8 cellular contexts compared by ENCODE assay signal in genomic region chr19:4328243-4328990, GRCh38. TPM values are rescaled to one million over a fixed set of nuclear protein-coding genes. Genes with fewer than 3 reads are reported as not detected.
DNase-seq lines count a peak whose midpoint lies in the region; ATAC-seq, FAIRE-seq and TF ChIP-seq lines count a peak whose summit lies in the region.

No MANE protein-coding gene starts in this region.

- TF ChIP-seq POLR2A in sigmoid colon (IDR thresholded peaks at IDR 0.05), result no peak

- peak overlapping the region; percentile 85 for H2AFZ ChIP-seq in astrocyte (ENCODE audit: low read depth, low read length)

- peak overlapping the region; percentile 89 for H3K27ac Mint-ChIP-seq in T-helper 2 cell treated with Interferon-gamma antibody and Interleukin-4, amounts not matched to agents 5 μg/mL and 100 μg/mL, for 36 hours
- H3K27ac Mint-ChIP-seq in astrocyte (ENCODE audit: unreplicated experiment), result no peak overlapping the region

- peak overlapping the region; percentile 89 for H3K4me3 ChIP-seq in HUES64 (ENCODE audit: low read length)
- H3K4me3 ChIP-seq in astrocyte (ENCODE audit: insufficient read depth, low read depth, low read length), result peak overlapping the region; percentile 49
- H3K4me3 ChIP-seq in iPS DF 6.9 (ENCODE audit: low read length), result peak overlapping the region; percentile 64; the same call in 1 of the 2 replicates
- peak overlapping the region; percentile 21 to 44 (median 33) for H3K4me3 ChIP-seq in sigmoid colon

- TF ChIP-seq EP300 in sigmoid colon (IDR thresholded peaks at IDR 0.05), result no peak

- H3K9ac ChIP-seq in HUES64 (ENCODE audit: low read depth, low read length), result peak overlapping the region; percentile 86
- H3K9ac ChIP-seq in astrocyte (ENCODE audit: low read length), result peak overlapping the region; percentile 57

- no peaks in the 10 kb centered on the region for H3K27me3 ChIP-seq in HUES64 (ENCODE audit: insufficient read depth, low read length)
- H3K27me3 ChIP-seq in astrocyte (ENCODE audit: insufficient read depth, low read length), result no peaks in the 10 kb centered on the region
- no peaks in the 10 kb centered on the region for H3K27me3 ChIP-seq in iPS DF 6.9 (ENCODE audit: control insufficient read depth, insufficient read depth, low read length)
- H3K27me3 ChIP-seq in sigmoid colon, result peaks cover 6 to 38% (median 13%) of the 10 kb centered on the region in 3 donors

- H3K4me1 Mint-ChIP-seq in T-helper 2 cell treated with Interferon-gamma antibody and Interleukin-4, amounts not matched to agents 5 μg/mL and 100 μg/mL, for 36 hours (ENCODE audit: low read depth), result peaks cover 18% of the 10 kb centered on the region
- H3K4me1 Mint-ChIP-seq in astrocyte (ENCODE audit: low read depth, unreplicated experiment), result peaks cover 2% of the 10 kb centered on the region

- TF ChIP-seq CTCF in astrocyte (IDR thresholded peaks at IDR 0.05; ENCODE audit: insufficient read depth, low read depth, low read length) (no peak), sigmoid colon (IDR thresholded peaks at IDR 0.05) (no peak)

- H3K4me1 ChIP-seq in HUES64 (ENCODE audit: insufficient read depth, low read length), result no peaks in the 10 kb centered on the region
- peaks cover 3% of the 10 kb centered on the region for H3K4me1 ChIP-seq in astrocyte (ENCODE audit: insufficient read depth, low read length)
- peaks cover 4% of the 10 kb centered on the region; the same call in 1 of the 2 replicates for H3K4me1 ChIP-seq in iPS DF 6.9 (ENCODE audit: control insufficient read depth, insufficient read depth, low read length)
- H3K4me1 ChIP-seq in sigmoid colon, result peaks cover 0 to 27% (median 20%) of the 10 kb centered on the region in 4 donors

- 1% methylated on average over 48 of the region's 49 CpGs for WGBS in HUES64
- WGBS in iPS DF 6.9 (ENCODE audit: insufficient coverage, insufficient read length), result no CpG with 5 or more reads among the region's 49 CpGs
- WGBS in sigmoid colon, 2 donors, result 3 to 69% methylated on average over 49 of the region's 49 CpGs

- H3K36me3 Mint-ChIP-seq in T-helper 2 cell treated with Interferon-gamma antibody and Interleukin-4, amounts not matched to agents 5 μg/mL and 100 μg/mL, for 36 hours (ENCODE audit: low read depth), result peaks cover 2% of the 10 kb centered on the region
- H3K36me3 Mint-ChIP-seq in astrocyte (ENCODE audit: low read depth, unreplicated experiment), result peaks cover 3% of the 10 kb centered on the region

- FAIRE-seq in astrocyte (lab: Jason Lieb, UNC), result no peak

- DNase-seq in CD1c-positive myeloid dendritic cell (ENCODE audit: extremely low spot score) (peak; percentile 91), astrocyte (ENCODE audit: low read depth) (peak; percentile 51), iPS DF 6.9 (ENCODE audit: low read depth, low spot score) (peak; percentile 81), sigmoid colon (peak; percentile 99), NCI-H2029 (lab: John Stamatoyannopoulos, UW) (no peak)
- DNase-seq in T-helper 2 cell treated with Interferon-gamma antibody and Interleukin-4, amounts not matched to agents 5 μg/mL and 100 μg/mL, for 36 hours (ENCODE audit: low spot score), result peak; percentile 88

- intact Hi-C loops in sigmoid colon (cut with DNase I), result loop anchor here (5.0 kb wide), 2 partner anchors 74 to 81 kb away; partner anchors contain the start of genes CHAF1A, SH3GL1 and YJU2

- H3K27ac ChIP-seq in HUES64 (ENCODE audit: low read depth, low read length) (peak overlapping the region; percentile 68; the same call in 1 of the 2 replicates), astrocyte (ENCODE audit: low read depth, low read length) (no peak overlapping the region), iPS DF 6.9 (ENCODE audit: low read length) (no peak overlapping the region), sigmoid colon (peak overlapping the region in 2 of 4 donors; percentile 2 to 60)

- peak overlapping the region; percentile 78 for H3K4me3 Mint-ChIP-seq in T-helper 2 cell treated with Interferon-gamma antibody and Interleukin-4, amounts not matched to agents 5 μg/mL and 100 μg/mL, for 36 hours
- peak overlapping the region; percentile 82 for H3K4me3 Mint-ChIP-seq in astrocyte (ENCODE audit: unreplicated experiment)

- peaks cover 9% of the 10 kb centered on the region for H3K27me3 Mint-ChIP-seq in T-helper 2 cell treated with Interferon-gamma antibody and Interleukin-4, amounts not matched to agents 5 μg/mL and 100 μg/mL, for 36 hours (ENCODE audit: low read depth)
- no peaks in the 10 kb centered on the region for H3K27me3 Mint-ChIP-seq in astrocyte (ENCODE audit: low read depth, unreplicated experiment)

- peak overlapping the region; percentile 84 for H3K4me2 ChIP-seq in astrocyte (ENCODE audit: low read length)

- no peaks in the 10 kb centered on the region for H3K79me2 ChIP-seq in astrocyte (ENCODE audit: insufficient read depth, low read length)

- H4K20me1 ChIP-seq in astrocyte (ENCODE audit: insufficient read depth, low read length), result no peaks in the 10 kb centered on the region

- no peaks in the 10 kb centered on the region for H3K9me3 Mint-ChIP-seq in T-helper 2 cell treated with Interferon-gamma antibody and Interleukin-4, amounts not matched to agents 5 μg/mL and 100 μg/mL, for 36 hours
- H3K9me3 Mint-ChIP-seq in astrocyte (ENCODE audit: unreplicated experiment), result no peaks in the 10 kb centered on the region

- ATAC-seq in GM21360 (IDR thresholded peaks at IDR 0.05; ENCODE audit: unreplicated experiment), result peak; percentile 66

- peaks cover 7% of the 10 kb centered on the region; the same call in 1 of the 2 replicates for H3K36me3 ChIP-seq in HUES64 (ENCODE audit: insufficient read depth, low read length)
- H3K36me3 ChIP-seq in astrocyte (ENCODE audit: insufficient read depth, low read length), result no peaks in the 10 kb centered on the region
- no peaks in the 10 kb centered on the region; the same call in 1 of the 2 replicates for H3K36me3 ChIP-seq in iPS DF 6.9 (ENCODE audit: control insufficient read depth, insufficient read depth, low read length)
- no peaks in the 10 kb centered on the region for H3K36me3 ChIP-seq in sigmoid colon

- no peaks in the 10 kb centered on the region for H3K9me3 ChIP-seq in HUES64 (ENCODE audit: insufficient read depth, low read depth, low read length)
- no peaks in the 10 kb centered on the region for H3K9me3 ChIP-seq in astrocyte (ENCODE audit: insufficient read depth, low read depth, low read length)
- H3K9me3 ChIP-seq in iPS DF 6.9 (ENCODE audit: control insufficient read depth, insufficient read depth, low read length), result no peaks in the 10 kb centered on the region
- H3K9me3 ChIP-seq in sigmoid colon, result no peaks in the 10 kb centered on the region

RNA-seq across cellular contexts. Expression of gene STAP2, which starts 10.2 kb away (rescaled TPM):
- polyA plus RNA-seq in HUES64 (2013, experiment 1 of 2), result 9.6 TPM
- 10.1 TPM for polyA plus RNA-seq in HUES64 (2013, experiment 2 of 2)
- 1.8 and 5.3 TPM in 2 replicates for total RNA-seq in astrocyte
- total RNA-seq in sigmoid colon, result 1 to 10 TPM in 3 of 4 donors, under 1 TPM in 1; 0.99 to 5.5 (median 2.7) TPM
- 100 to 1,000 TPM; 146 to 313 (median 199) TPM for polyA plus RNA-seq in sigmoid colon

RNA-seq across cellular contexts. Expression of gene MPND, which starts 14.9 kb away (rescaled TPM):
- polyA plus RNA-seq in HUES64 (2013, experiment 1 of 2), result 22.9 TPM
- polyA plus RNA-seq in HUES64 (2013, experiment 2 of 2), result 19.0 TPM
- total RNA-seq in astrocyte (10.3 and 14.7 TPM in 2 replicates), sigmoid colon (10 to 100 TPM in 1 of 4 donors, 1 to 10 TPM in 3; 8.6 to 13.3 (median 9.3) TPM)
- polyA plus RNA-seq in sigmoid colon, result 10 to 100 TPM; 38.2 to 65.2 (median 60.1) TPM

RNA-seq across cellular contexts. Expression of gene FSD1, which starts 24.0 kb away (rescaled TPM):
- polyA plus RNA-seq in HUES64 (2013, experiment 1 of 2), result 42.7 TPM
- polyA plus RNA-seq in HUES64 (2013, experiment 2 of 2), result 44.6 TPM
- 15.0 and 15.1 TPM in 2 replicates for total RNA-seq in astrocyte
- 1 to 10 TPM in 2 of 4 donors, not detected in 2; 1.1 to 1.5 TPM for total RNA-seq in sigmoid colon
- 1 to 10 TPM in 2 of 3 donors, not detected in 1; 1.6 to 2.6 TPM for polyA plus RNA-seq in sigmoid colon

RNA-seq across cellular contexts. Expression of gene TMIGD2, which starts 26.2 kb away (rescaled TPM):
- 0.25 TPM for polyA plus RNA-seq in HUES64 (2013, experiment 1 of 2)
- polyA plus RNA-seq in HUES64 (2013, experiment 2 of 2), result 0.95 TPM
- not detected in 2 replicates for total RNA-seq in astrocyte
- not detected for total RNA-seq in sigmoid colon
- polyA plus RNA-seq in sigmoid colon, result 1 to 10 TPM in 1 of 3 donors, under 1 TPM in 1, not detected in 1; 0.60 to 6.3 TPM

RNA-seq across cellular contexts. Expression of gene SHD, which starts 49.4 kb away (rescaled TPM):
- polyA plus RNA-seq in HUES64 (2013, experiment 1 of 2), result 1.1 TPM
- 3.2 TPM for polyA plus RNA-seq in HUES64 (2013, experiment 2 of 2)
- 0.62 and 0.79 TPM in 2 replicates for total RNA-seq in astrocyte
- total RNA-seq in sigmoid colon, result not detected
- 10 to 100 TPM; 18.8 to 84.7 (median 68.0) TPM for polyA plus RNA-seq in sigmoid colon

Comparison
In these comparisons a context has a peak if more than half of its experiments do, and no peak if none do; other contexts are left out.
1. H3K4me3 ChIP-seq: peak in every context shown above with its lines; median percentile 89 in HUES64; 64 in iPS DF 6.9; 49 in astrocyte; 33 in sigmoid colon.